ENCODE assay signal across 10 cellular contexts in the genomic region with DNA sequence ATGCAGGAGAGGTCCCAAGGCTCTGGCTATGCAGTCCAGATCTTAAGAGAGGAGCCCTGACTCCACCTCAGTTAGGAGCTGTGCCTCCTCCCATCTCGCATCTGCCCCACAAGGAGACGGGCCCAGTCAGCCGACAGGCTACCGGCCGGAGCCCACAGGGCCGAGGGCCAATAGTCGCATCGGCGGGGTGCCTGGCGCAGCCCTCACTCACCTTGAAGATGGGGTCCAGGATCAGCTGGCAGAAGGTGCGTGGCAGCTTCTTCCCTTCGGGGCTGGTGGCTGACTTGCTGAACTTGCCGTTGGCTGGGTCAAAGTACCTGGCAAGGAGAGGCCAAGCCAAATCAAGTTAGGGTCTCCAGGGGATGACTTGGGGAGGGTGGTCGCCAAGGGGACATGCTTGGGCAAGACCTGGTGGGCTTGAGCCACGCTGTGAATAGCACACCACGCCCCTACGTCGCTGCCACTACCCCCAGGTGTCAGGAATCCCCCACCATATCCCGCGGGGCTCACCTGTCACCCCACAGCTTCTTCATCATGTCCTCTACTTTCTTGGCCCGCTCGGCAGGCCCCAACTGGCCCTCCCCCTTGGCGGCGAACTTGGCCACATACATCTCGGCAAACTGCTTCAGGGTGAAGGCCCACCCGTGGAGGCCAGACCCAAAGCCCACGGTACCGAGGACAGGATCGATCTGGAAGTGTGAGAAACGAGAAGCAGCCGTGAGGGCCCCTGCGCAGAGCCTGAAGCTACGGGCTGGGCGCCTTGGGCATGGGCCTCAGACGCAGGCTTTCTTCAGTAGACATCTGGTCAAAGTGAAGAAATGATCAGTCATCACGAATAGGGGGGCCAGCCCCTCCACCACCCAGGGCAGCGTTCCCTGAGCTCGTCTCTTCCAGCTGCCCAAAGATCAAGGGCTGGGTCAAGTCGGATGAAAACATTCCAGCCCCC. TPM values are rescaled to one million over a fixed set of nuclear protein-coding genes. Genes with fewer than 3 reads are reported as not detected.
DNase-seq lines count a peak whose midpoint lies in the region; ATAC-seq, FAIRE-seq and TF ChIP-seq lines count a peak whose summit lies in the region.
"Had no signal": no experiment of that assay in that cellular context is flagged by ENCODE, and none has a peak within 500 bp of the region (broad histone marks: within the 10 kb centered on the region; RNA-seq: fewer than 3 reads in every experiment).

No MANE protein-coding gene starts in this region.

- CTCF ChIA-PET in PC-9 (lab: Charles Lee): no interaction called here

- ATAC-seq in GM18520 (IDR thresholded peaks at IDR 0.05; ENCODE audit: unreplicated experiment) (no peak), HG03460 (IDR thresholded peaks at IDR 0.05; ENCODE audit: unreplicated experiment) (no peak), HG02588 (IDR thresholded peaks at IDR 0.05; ENCODE audit: unreplicated experiment) (no peak)
- ATAC-seq: lower lobe of right lung had no signal

- TF ChIP-seq CTCF in D721Med (IDR thresholded peaks at IDR 0.05; ENCODE audit: insufficient read depth, missing control alignments) (no peak), PC-9 (conservative IDR thresholded peaks at IDR 0.05) (no peak), chondrocyte (IDR thresholded peaks at IDR 0.05) (no peak), progenitor cell of endocrine pancreas (IDR thresholded peaks at IDR 0.05; ENCODE audit: unreplicated experiment) (no peak)

- peaks cover 87% of the 10 kb centered on the region for H3F3A ChIP-seq in PC-9 (ENCODE audit: insufficient read depth, low read depth)

- H3K27ac ChIP-seq in PC-9: no peak overlapping the region
- H3K27ac ChIP-seq: lower lobe of right lung had no signal

- no peak overlapping the region for H2AFZ ChIP-seq in PC-9

- H3K27me3 ChIP-seq in PC-9 (ENCODE audit: insufficient read depth, low read depth): no peaks in the 10 kb centered on the region

- H4K20me1 ChIP-seq in PC-9 (ENCODE audit: insufficient read depth): peaks cover 79% of the 10 kb centered on the region

- no TSS peak for BruUV-seq in PC-9 (replicated peaks; lab: Mats Ljungman, UMichigan)

- H3K4me2 ChIP-seq in PC-9: 0 out of 2 replicates have a peak overlapping the region, but pooled peaks have one; percentile 89

- no peaks in the 10 kb centered on the region for H3K9me3 Mint-ChIP-seq in chondrocyte (ENCODE audit: low read depth)
- no peaks in the 10 kb centered on the region for H3K9me3 Mint-ChIP-seq in progenitor cell of endocrine pancreas (ENCODE audit: low read depth)

- POLR2A ChIA-PET in PC-9 (lab: Charles Lee; ENCODE audit: unreplicated experiment): no interaction called here

- DNase-seq in D721Med (ENCODE audit: insufficient read length, low spot score) (peak; percentile 17), PC-9 (no peak), chondrocyte (ENCODE audit: low spot score) (no peak), progenitor cell of endocrine pancreas (ENCODE audit: low spot score, unreplicated experiment) (no peak), NCI-H524 treated with DMSO at 0.1 percent for 48 hours (lab: John Stamatoyannopoulos, UW) (no peak)
- DNase-seq: lower lobe of right lung had no signal

- H3K4me3 ChIP-seq in PC-9: no peak overlapping the region

- no peak for FAIRE-seq in D721Med (lab: Jason Lieb, UNC)

- no peaks in the 10 kb centered on the region for H3K9me2 ChIP-seq in PC-9 (ENCODE audit: insufficient read depth)

- intact Hi-C loops in PC-9 (cut with micrococcal nuclease; ENCODE audit: unreplicated experiment): no loop called here

- H3K4me1 Mint-ChIP-seq in chondrocyte (ENCODE audit: low read depth): peaks cover 47% of the 10 kb centered on the region
- H3K4me1 Mint-ChIP-seq in progenitor cell of endocrine pancreas (ENCODE audit: low read depth): peaks cover 23% of the 10 kb centered on the region

- peaks cover 32% of the 10 kb centered on the region for H3K36me3 ChIP-seq in PC-9 (ENCODE audit: low read depth)

- H3K79me2 ChIP-seq in PC-9 (ENCODE audit: low read depth): peaks cover 75% of the 10 kb centered on the region

- H3K27me3 Mint-ChIP-seq in chondrocyte (ENCODE audit: low read depth) (no peaks in the 10 kb centered on the region), progenitor cell of endocrine pancreas (no peaks in the 10 kb centered on the region)

- peaks cover 20% of the 10 kb centered on the region for H3K4me1 ChIP-seq in PC-9 (replicated peaks; ENCODE audit: insufficient read depth)

- H3K4me3 Mint-ChIP-seq in chondrocyte (ENCODE audit: unreplicated experiment) (no peak overlapping the region), progenitor cell of endocrine pancreas (ENCODE audit: low read depth) (peak overlapping the region; percentile 46)

- no peaks in the 10 kb centered on the region for H3K9me3 ChIP-seq in PC-9 (ENCODE audit: insufficient read depth, low read depth)
- H3K9me3 ChIP-seq: lower lobe of right lung had no signal

- H3K36me3 Mint-ChIP-seq in chondrocyte (ENCODE audit: low read depth) (peaks cover 54% of the 10 kb centered on the region), progenitor cell of endocrine pancreas (ENCODE audit: insufficient read depth) (peaks cover 33% of the 10 kb centered on the region)

- H3K27ac Mint-ChIP-seq in chondrocyte (ENCODE audit: unreplicated experiment) (peak overlapping the region; percentile 95), progenitor cell of endocrine pancreas (peak overlapping the region; percentile 88)

RNA-seq across cellular contexts. Expression of a gene that starts 3.3 kb away (rescaled TPM):
- 1,471 and 1,742 TPM in 2 replicates for total RNA-seq in PC-9 (2021)
- 2,036 to 2,432 TPM (median 2,370 TPM) in 3 replicates for total RNA-seq in chondrocyte
- 3,028 and 3,054 TPM in 2 replicates for total RNA-seq in progenitor cell of endocrine pancreas

RNA-seq across cellular contexts. Expression of a gene that starts 11.1 kb away (rescaled TPM):
- total RNA-seq in PC-9 (2021): 38.1 and 46.5 TPM in 2 replicates
- 131 to 185 TPM (median 170 TPM) in 3 replicates for total RNA-seq in chondrocyte
- 105 and 106 TPM in 2 replicates for total RNA-seq in progenitor cell of endocrine pancreas

RNA-seq across cellular contexts. Expression of a gene that starts 25.5 kb away (rescaled TPM):
- total RNA-seq in PC-9 (2021) (25.5 and 26.5 TPM in 2 replicates), chondrocyte (26.3 to 29.7 TPM (median 26.7 TPM) in 3 replicates), progenitor cell of endocrine pancreas (55.3 and 56.3 TPM in 2 replicates)

RNA-seq across cellular contexts. Expression of a gene that starts 49.1 kb away (rescaled TPM):
- total RNA-seq in PC-9 (2021): not detected in 2 replicates
- not detected in 3 replicates for total RNA-seq in chondrocyte
- 1.4 and 2.3 TPM in 2 replicates for total RNA-seq in progenitor cell of endocrine pancreas
- total RNA-seq: lower lobe of right lung, subcutaneous adipose tissue had no signal
